In genomic region chr22:18064636-18065035, GRCh38 we compare ENCODE assay signal across 18 cellular contexts. TPM values are rescaled to one million over a fixed set of nuclear protein-coding genes. Genes with fewer than 3 reads are reported as not detected.
DNase-seq lines count a peak whose midpoint lies in the region; ATAC-seq and TF ChIP-seq lines count a peak whose summit lies in the region.
"Had no signal": no experiment of that assay in that cellular context is flagged by ENCODE, and none has a peak within 500 bp of the region (broad histone marks: within the 10 kb centered on the region; RNA-seq: fewer than 3 reads in every experiment).

No MANE protein-coding gene starts in this region.

- H3K23ac ChIP-seq in mesenchymal stem cell (ENCODE audit: low read length in 2 of 2): no peak overlapping the region

- ATAC-seq in T-helper 17 cell (no peak), GM21360 (IDR thresholded peaks at IDR 0.05; ENCODE audit: unreplicated experiment) (no peak)
- ATAC-seq: K562 had no signal

- no peak overlapping the region for H3K9ac ChIP-seq in mesenchymal stem cell (ENCODE audit: low read length)
- no peak overlapping the region for H3K9ac ChIP-seq in stomach smooth muscle (ENCODE audit: low read length in 2 of 2)

- 89% methylated on average over 7 of the region's 7 CpGs for WGBS in mesenchymal stem cell

- peak overlapping the region; percentile 84 for H2AK5ac ChIP-seq in mesenchymal stem cell (ENCODE audit: low read length, severe bottlenecking)

- no peak overlapping the region for H2BK15ac ChIP-seq in mesenchymal stem cell (ENCODE audit: low read depth, poor library complexity, severe bottlenecking)

- H3K4me1 ChIP-seq in mesenchymal stem cell (ENCODE audit: control insufficient read depth, insufficient read depth, low read depth, low read length) (peaks cover 53% of the 10 kb centered on the region), stomach smooth muscle (ENCODE audit: control insufficient read depth, insufficient read depth, low read length) (peaks cover 49% of the 10 kb centered on the region), right atrium auricular region (peaks cover 0 to 31% of the 10 kb centered on the region in 2 donors), ascending aorta (peaks cover 9 to 24% of the 10 kb centered on the region in 2 donors)

- H2BK12ac ChIP-seq in mesenchymal stem cell (ENCODE audit: low read length in 2 of 2): no peak overlapping the region

- H2AFZ ChIP-seq in mesenchymal stem cell (ENCODE audit: low read depth, low read length): no peak overlapping the region

- H3K4me3 ChIP-seq in mesenchymal stem cell (ENCODE audit: insufficient read depth in 1 of 2, low read depth in 1 of 2, low read length in 2 of 2): no peak overlapping the region
- no peak overlapping the region for H3K4me3 ChIP-seq in stomach smooth muscle (ENCODE audit: low read length in 2 of 2)
- no peak overlapping the region for H3K4me3 ChIP-seq in right atrium auricular region
- H3K4me3 ChIP-seq in ascending aorta: no peak overlapping the region
- H3K4me3 ChIP-seq: K562 had no signal

- peaks cover 3% of the 10 kb centered on the region for H3K36me3 Mint-ChIP-seq in T-helper 17 cell (ENCODE audit: low read depth)
- H3K36me3 Mint-ChIP-seq: CD4-positive, CD25-positive, alpha-beta regulatory T cell had no signal

- H3K27me3 Mint-ChIP-seq in T-helper 17 cell: peaks cover 61% of the 10 kb centered on the region

- no peak overlapping the region for H3K4me2 ChIP-seq in mesenchymal stem cell (ENCODE audit: low read length, poor library complexity, severe bottlenecking)

- H3K27ac ChIP-seq in mesenchymal stem cell (ENCODE audit: low read length, poor library complexity, severe bottlenecking) (peak overlapping the region; percentile 71), stomach smooth muscle (ENCODE audit: low read length) (peak overlapping the region; percentile 37), right atrium auricular region (no peak overlapping the region), ascending aorta (no peak overlapping the region)

- H3K79me1 ChIP-seq in mesenchymal stem cell (replicated peaks; ENCODE audit: low read length, poor library complexity, severe bottlenecking): no peaks in the 10 kb centered on the region

- H4K8ac ChIP-seq in mesenchymal stem cell (ENCODE audit: low read length): no peak overlapping the region

- H2BK5ac ChIP-seq in mesenchymal stem cell (ENCODE audit: low read depth, low read length, poor library complexity, severe bottlenecking): no peak overlapping the region

- intact Hi-C loops in ascending aorta (cut with DNase I): no loop called here

- TF ChIP-seq CTCF in right atrium auricular region (IDR thresholded peaks at IDR 0.05): no peak
- TF ChIP-seq CTCF in ascending aorta (IDR thresholded peaks at IDR 0.05): no peak

- H3K4ac ChIP-seq in mesenchymal stem cell (ENCODE audit: low read depth in 1 of 2, low read length in 2 of 2): no peak overlapping the region

- no peak overlapping the region for H2BK120ac ChIP-seq in mesenchymal stem cell (ENCODE audit: low read depth, low read length)

- H3K9me3 ChIP-seq in T-helper 17 cell (ENCODE audit: control insufficient read depth, low read length, poor library complexity, severe bottlenecking) (no peaks in the 10 kb centered on the region), mesenchymal stem cell (ENCODE audit: control insufficient read depth, low read length) (no peaks in the 10 kb centered on the region), stomach smooth muscle (ENCODE audit: control insufficient read depth in 2 of 2, low read length in 2 of 2) (no peaks in the 10 kb centered on the region), right atrium auricular region (no peaks in the 10 kb centered on the region), ascending aorta (no peaks in the 10 kb centered on the region)

- H3K27ac Mint-ChIP-seq in T-helper 17 cell: peak overlapping the region; percentile 14

- H3K18ac ChIP-seq in mesenchymal stem cell (ENCODE audit: low read depth in 1 of 2, low read length in 2 of 2): no peak overlapping the region

- DNase-seq in ELR (ENCODE audit: low read depth) (peak; percentile 61), T-helper 17 cell (no peak), mesenchymal stem cell (no peak), right atrium auricular region (ENCODE audit: low spot score) (no peak), NCI-H345 (lab: John Stamatoyannopoulos, UW) (no peak), ascending aorta (ENCODE audit: low spot score in 2 of 2) (no peak)
- DNase-seq: CD4-positive, CD25-positive, alpha-beta regulatory T cell; COR-L47; DMS153; GF-D8; NCI-H1105 treated with DMSO at 0.1 percent for 48 hours; NCI-H1694; NCI-H510A; NCI-H82; SW 1271 had no signal

- H3K4me3 Mint-ChIP-seq in T-helper 17 cell: no peak overlapping the region
- H3K4me3 Mint-ChIP-seq: CD4-positive, CD25-positive, alpha-beta regulatory T cell had no signal

- H3K14ac ChIP-seq in mesenchymal stem cell (ENCODE audit: low read length in 2 of 2): no peak overlapping the region

- H4K91ac ChIP-seq in mesenchymal stem cell (ENCODE audit: low read length): no peak overlapping the region

- H3K27me3 ChIP-seq in mesenchymal stem cell (ENCODE audit: control insufficient read depth in 1 of 2, insufficient read depth in 1 of 2, low read length in 2 of 2) (no peaks in the 10 kb centered on the region), stomach smooth muscle (ENCODE audit: control insufficient read depth in 1 of 2, insufficient read depth in 2 of 2, low read length in 2 of 2) (no peaks in the 10 kb centered on the region), right atrium auricular region (no peaks in the 10 kb centered on the region), ascending aorta (no peaks in the 10 kb centered on the region)

- H3K36me3 ChIP-seq in mesenchymal stem cell (ENCODE audit: control insufficient read depth in 1 of 2, insufficient read depth in 2 of 2, low read depth in 1 of 2, low read length in 2 of 2) (no peaks in the 10 kb centered on the region), stomach smooth muscle (ENCODE audit: control insufficient read depth in 2 of 2, insufficient read depth in 2 of 2, low read length in 2 of 2) (no peaks in the 10 kb centered on the region), right atrium auricular region (no peaks in the 10 kb centered on the region), ascending aorta (no peaks in the 10 kb centered on the region)

- H3K4me1 Mint-ChIP-seq in T-helper 17 cell: peaks cover 8% of the 10 kb centered on the region
- H3K4me1 Mint-ChIP-seq: CD4-positive, CD25-positive, alpha-beta regulatory T cell had no signal

RNA-seq across cellular contexts. Expression of gene PEX26, which starts 13.2 kb away (rescaled TPM):
- total RNA-seq in T-helper 17 cell: 10 to 100 TPM; 28.4 to 37.3 TPM
- 19.3 TPM for polyA plus RNA-seq in mesenchymal stem cell (2013, experiment 1 of 2)
- polyA plus RNA-seq in mesenchymal stem cell (2013, experiment 2 of 2): 19.2 TPM
- 10 to 100 TPM; 15.1 to 18.4 TPM for total RNA-seq in right atrium auricular region
- 38.1 TPM for total RNA-seq in ascending aorta

RNA-seq across cellular contexts. Expression of gene MICAL3, which starts 40.3 kb away (rescaled TPM):
- total RNA-seq in T-helper 17 cell: 10 to 100 TPM; 28.9 to 37.0 TPM
- 8.3 TPM for polyA plus RNA-seq in mesenchymal stem cell (2013, experiment 1 of 2)
- 6.7 TPM for polyA plus RNA-seq in mesenchymal stem cell (2013, experiment 2 of 2)
- 10 to 100 TPM; 42.5 to 45.1 TPM for total RNA-seq in right atrium auricular region
- 36.9 TPM for total RNA-seq in ascending aorta

RNA-seq across cellular contexts. Expression of gene TUBA8, which starts 46.0 kb away (rescaled TPM):
- 10 to 100 TPM in 1 of 2 donors, 1 to 10 TPM in 1; 2.3 to 27.0 TPM for total RNA-seq in T-helper 17 cell
- polyA plus RNA-seq in mesenchymal stem cell (2013, experiment 1 of 2): 0.65 TPM
- polyA plus RNA-seq in mesenchymal stem cell (2013, experiment 2 of 2): 0.51 TPM
- total RNA-seq in right atrium auricular region: 10 to 100 TPM; 67.1 to 97.3 TPM
- total RNA-seq in ascending aorta: not detected

Comparison
In these comparisons a context has a peak if more than half of its experiments do, and no peak if none do; other contexts are left out.
1. H3K27ac ChIP-seq: peak in mesenchymal stem cell (single experiment) and stomach smooth muscle (single experiment); none in right atrium auricular region (0 of 2) and ascending aorta (0 of 2).